ENCODE assay signal across 17 cellular contexts in genomic region chr6:3433005-3433404, GRCh38. TPM values are rescaled to one million over a fixed set of nuclear protein-coding genes. Genes with fewer than 3 reads are reported as not detected.
DNase-seq lines count a peak whose midpoint lies in the region; ATAC-seq and TF ChIP-seq lines count a peak whose summit lies in the region.
"Had no signal": no experiment of that assay in that cellular context is flagged by ENCODE, and none has a peak within 500 bp of the region (broad histone marks: within the 10 kb centered on the region; RNA-seq: fewer than 3 reads in every experiment).

No MANE protein-coding gene starts in this region.

- no peaks in the 10 kb centered on the region for H3K9me3 ChIP-seq in stomach
- H3K9me3 ChIP-seq: thyroid gland had no signal

- peak; percentile 74 for ATAC-seq in left lobe of liver

- H3K27me3 ChIP-seq in stomach, result no peaks in the 10 kb centered on the region
- H3K27me3 ChIP-seq: thyroid gland had no signal

- H3K4me3 ChIP-seq in stomach, result no peak overlapping the region
- H3K4me3 ChIP-seq: lung, SK-N-MC, thyroid gland had no signal

- TF ChIP-seq POLR2A in stomach (IDR thresholded peaks at IDR 0.05), result no peak

- intact Hi-C loops in stomach (cut with DNase I; ENCODE audit: low total_unique reads), result no loop called here

- H3K4me1 ChIP-seq in stomach, result peaks cover under 1 to 10% (median 5%) of the 10 kb centered on the region in 4 donors

- no peak overlapping the region for H3K27ac ChIP-seq in stomach
- H3K27ac ChIP-seq: SK-N-MC, thyroid gland had no signal

- WGBS in stomach, 5 donors, result 38 to 47% (median 43%) methylated on average over 4 of the region's 4 CpGs

- DNase-seq in DMS53 (lab: John Stamatoyannopoulos, UW) (peak; percentile 21), DMS53 treated with DMSO at 0.1 percent for 48 hours (lab: John Stamatoyannopoulos, UW; ENCODE audit: unreplicated experiment) (no peak), RPMI8226 (peak; percentile 88), left lobe of liver (ENCODE audit: low spot score) (no peak), stomach (peak; percentile 51), kidney tubule cell (ENCODE audit: low spot score) (no peak), NCI-H187 treated with DMSO at 0.1 percent for 48 hours (lab: John Stamatoyannopoulos, UW) (no peak), NCI-H187 (lab: John Stamatoyannopoulos, UW) (no peak)
- DNase-seq: 8988T; activated CD4-positive, alpha-beta T cell treated with anti-CD3 and anti-CD28 coated beads, Interleukin-2, amount 50 U/mL, for 48 hours; CD4-positive, CD25-positive, alpha-beta regulatory T cell; effector memory CD4-positive, alpha-beta T cell; NCI-H1048; stimulated activated CD4-positive, alpha-beta T cell treated with anti-CD3 and anti-CD28 coated beads, Interleukin-2, amount 100 ng/mL, for 48 hours; thyroid gland had no signal

- peaks cover 0 to 8% (median 0%) of the 10 kb centered on the region in 4 donors for H3K36me3 ChIP-seq in stomach
- H3K36me3 ChIP-seq: thyroid gland had no signal

- no peak for TF ChIP-seq EP300 in stomach (IDR thresholded peaks at IDR 0.05)

- peak in 3 of 7 experiments; percentile 20 to 35 (median 27) for TF ChIP-seq CTCF in stomach (IDR thresholded peaks at IDR 0.05)

RNA-seq across cellular contexts. Expression of gene SLC22A23, which starts 23.8 kb away (rescaled TPM):
- total RNA-seq in left lobe of liver, result 16.9 TPM
- total RNA-seq in stomach, result 100 to 1,000 TPM in 2 of 5 donors, 10 to 100 TPM in 3; 18.1 to 241 (median 45.5) TPM
- polyA plus RNA-seq in stomach, result 10 to 100 TPM in 1 of 3 donors, 1 to 10 TPM in 2; 5.9 to 12.1 (median 6.5) TPM

Comparison
In these comparisons a context has a peak if more than half of its experiments do, and no peak if none do; other contexts are left out.
1. DNase-seq: peak in DMS53 (single experiment), RPMI8226 (single experiment) and stomach (single experiment); none in DMS53 treated with DMSO at 0.1 percent for 48 hours (single experiment), left lobe of liver (single experiment), kidney tubule cell (single experiment), NCI-H187 treated with DMSO at 0.1 percent for 48 hours (single experiment) and NCI-H187 (0 of 2).